Comparison of ENCODE assay signal across 8 cellular contexts in the genomic region with DNA sequence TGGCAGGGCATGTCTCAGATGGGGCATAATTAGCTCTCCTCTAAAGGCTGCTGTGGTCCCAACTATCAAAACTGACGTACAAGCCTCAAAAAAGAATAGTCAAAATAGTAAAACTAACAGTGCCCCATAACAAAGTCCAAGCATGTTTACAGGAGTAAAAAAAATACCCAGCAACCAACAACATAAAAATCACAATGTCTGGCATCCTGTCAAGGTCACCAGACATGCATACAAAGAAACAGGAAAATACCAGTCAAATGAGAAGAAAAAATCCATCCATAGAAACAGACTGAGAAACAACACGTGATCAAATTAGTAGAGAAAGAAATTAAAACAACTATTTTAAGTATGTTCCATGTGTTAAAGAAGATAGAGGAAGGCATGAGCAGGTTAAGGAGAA.
"Had no signal": no experiment of that assay in that cellular context is flagged by ENCODE, and none has a peak within 500 bp of the region (broad histone marks: within the 10 kb centered on the region; RNA-seq: fewer than 3 reads in every experiment).

No MANE protein-coding gene starts in this region.

- H3K4me2 ChIP-seq: GM23338 had no signal

- FAIRE-seq: H1, H54, K562 had no signal

- H3K27ac ChIP-seq: HL-60 had no signal

- DNase-seq: H9, HCEC 1CT, IMR-90 had no signal

- H3K4me3 ChIP-seq: GM23338, K562 had no signal

- ATAC-seq: GM23338, K562 had no signal

- H2AFZ ChIP-seq: GM23338 had no signal
